23 cellular contexts compared by ENCODE assay signal in the genomic region with DNA sequence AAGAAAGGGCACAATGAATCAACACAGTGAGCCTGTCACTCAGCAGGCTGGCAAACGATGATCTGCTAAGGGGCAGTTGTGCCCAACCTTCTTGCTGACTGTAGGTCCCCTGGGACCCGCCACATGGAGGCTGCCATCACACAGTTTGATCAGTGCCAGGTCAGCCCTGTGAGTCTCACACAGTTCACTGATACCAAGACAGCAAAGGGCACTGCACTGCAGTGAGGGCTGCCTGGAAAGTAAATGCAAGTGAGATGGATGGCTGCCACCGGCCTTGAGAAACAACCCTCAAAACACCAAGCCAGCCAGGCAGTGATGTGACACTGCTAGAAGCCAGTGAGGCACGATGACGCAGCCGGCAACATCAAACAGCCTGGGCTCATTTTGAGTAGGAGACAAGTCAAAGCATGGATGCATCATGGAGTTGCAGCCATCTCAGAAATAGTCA. TPM values are rescaled to one million over a fixed set of nuclear protein-coding genes. Genes with fewer than 3 reads are reported as not detected.
DNase-seq lines count a peak whose midpoint lies in the region; ATAC-seq, FAIRE-seq and TF ChIP-seq lines count a peak whose summit lies in the region.
"Had no signal": no experiment of that assay in that cellular context is flagged by ENCODE, and none has a peak within 500 bp of the region (broad histone marks: within the 10 kb centered on the region; RNA-seq: fewer than 3 reads in every experiment).

No MANE protein-coding gene starts in this region.

- peak overlapping the region; percentile 5; the same call in 1 of the 2 replicates for H2BK20ac ChIP-seq in IMR-90 (ENCODE audit: low read depth, low read length)
- no peak overlapping the region for H2BK20ac ChIP-seq in H1 (ENCODE audit: low read length)

- H2AFZ ChIP-seq in IMR-90 (replicated peaks; ENCODE audit: low read length, poor library complexity): peak overlapping the region; percentile 64
- no peak overlapping the region for H2AFZ ChIP-seq in H1 (ENCODE audit: low read length)
- H2AFZ ChIP-seq in trophoblast cell (ENCODE audit: insufficient read depth, low read length, poor library complexity): no peak overlapping the region

- DNase-seq in NCI-H345 (lab: John Stamatoyannopoulos, UW) (peak; percentile 8), NCI-H345 treated with DMSO at 0.1 percent for 48 hours (lab: John Stamatoyannopoulos, UW; ENCODE audit: unreplicated experiment) (no peak), IMR-90 (no peak), H1 (ENCODE audit: low read depth in 1 of 2, low spot score in 2 of 2) (no peak), trophoblast cell (no peak), SIG-M5 treated with dmso at 0.1 percent for 504 hours (lab: John Stamatoyannopoulos, UW; ENCODE audit: unreplicated experiment) (no peak), pons (ENCODE audit: low spot score) (no peak), NCI-H2029 (lab: John Stamatoyannopoulos, UW) (no peak)
- DNase-seq: activated naive CD8-positive, alpha-beta T cell treated with anti-CD3 and anti-CD28 coated beads for 36 hours; foreskin melanocyte; naive thymus-derived CD8-positive, alpha-beta T cell; NCI-H1694 treated with DMSO at 0.1 percent for 48 hours; NCI-H510A treated with DMSO at 0.1 percent for 48 hours; Right ventricle myocardium superior; T-helper 1 cell had no signal

- intact Hi-C loops in IMR-90 (cut with micrococcal nuclease): no loop called here

- H4K20me1 ChIP-seq in IMR-90 (ENCODE audit: insufficient read depth, low read length) (no peaks in the 10 kb centered on the region), H1 (replicated peaks in 1 of 2; ENCODE audit: control insufficient read depth in 1 of 2, insufficient read depth in 2 of 2, low read length in 2 of 2) (no peaks in the 10 kb centered on the region)
- H4K20me1 ChIP-seq: BLaER1 treated with 17β-estradiol and CSF1 and Interleukin-3, amounts not matched to agents 10 nM and 100 nM had no signal

- H3K36me3 ChIP-seq in IMR-90 (ENCODE audit: control insufficient read depth, insufficient read depth, low read length): no peaks in the 10 kb centered on the region
- no peaks in the 10 kb centered on the region; a peak in 1 of 8 replicates for H3K36me3 ChIP-seq in H1 (ENCODE audit: control insufficient read depth in 2 of 4, insufficient read depth in 4 of 4, low read length in 3 of 4)
- H3K36me3 ChIP-seq in trophoblast cell (ENCODE audit: control insufficient read depth in 1 of 2, insufficient read depth in 2 of 2, low read length in 2 of 2): no peaks in the 10 kb centered on the region
- H3K36me3 ChIP-seq: BLaER1 treated with 17β-estradiol and CSF1 and Interleukin-3, amounts not matched to agents 10 nM and 100 nM; HAP-1 had no signal

- H3K4me3 ChIP-seq in IMR-90 (ENCODE audit: insufficient read depth, low read depth, low read length): no peak overlapping the region
- no peak overlapping the region for H3K4me3 ChIP-seq in H1 (ENCODE audit: extremely low read depth in 1 of 4, insufficient read depth in 2 of 4, low read depth in 3 of 4, low read length in 4 of 4)
- H3K4me3 ChIP-seq in trophoblast cell (ENCODE audit: low read depth, low read length): peak overlapping the region; percentile 12
- H3K4me3 ChIP-seq: A549; BLaER1 treated with 17β-estradiol and CSF1 and Interleukin-3, amounts not matched to agents 10 nM and 100 nM; HAP-1; skin epidermis had no signal

- H3K4me1 ChIP-seq in IMR-90 (ENCODE audit: control insufficient read depth, insufficient read depth, low read length) (peaks cover 22% of the 10 kb centered on the region), H1 (replicated peaks in 1 of 4; ENCODE audit: control insufficient read depth in 3 of 4, insufficient read depth in 4 of 4, low read length in 3 of 4) (peaks cover 0 to 11% (median 0%) of the 10 kb centered on the region in 4 experiments; a peak in 4 of 7 replicates), trophoblast cell (ENCODE audit: control insufficient read depth in 1 of 2, insufficient read depth in 2 of 2, low read length in 2 of 2) (peaks cover 4 to 8% of the 10 kb centered on the region in 2 experiments)
- H3K4me1 ChIP-seq: A549, HAP-1 had no signal

- H2AK5ac ChIP-seq in IMR-90 (ENCODE audit: low read depth, low read length): peak overlapping the region; percentile 76; the same call in 1 of the 2 replicates
- no peak overlapping the region for H2AK5ac ChIP-seq in H1 (ENCODE audit: low read depth, low read length)
- no peak overlapping the region for H2AK5ac ChIP-seq in trophoblast cell (ENCODE audit: low read length)

- H3K9ac ChIP-seq in IMR-90 (ENCODE audit: low read depth, low read length) (no peak overlapping the region), H1 (replicated peaks in 1 of 4; ENCODE audit: extremely low read depth in 1 of 4, low read depth in 3 of 4, low read length in 3 of 4) (no peak overlapping the region), trophoblast cell (ENCODE audit: low read length) (no peak overlapping the region)
- H3K9ac ChIP-seq: BLaER1 treated with 17β-estradiol and CSF1 and Interleukin-3, amounts not matched to agents 10 nM and 100 nM had no signal

- H2BK15ac ChIP-seq in IMR-90 (ENCODE audit: low read depth, low read length): peak overlapping the region; percentile 79; the same call in 1 of the 3 replicates
- no peak overlapping the region for H2BK15ac ChIP-seq in H1 (ENCODE audit: low read length)

- peak overlapping the region; percentile 11; the same call in 1 of the 2 replicates for H3K18ac ChIP-seq in IMR-90 (ENCODE audit: low read depth, low read length)
- no peak overlapping the region for H3K18ac ChIP-seq in H1 (ENCODE audit: extremely low read depth, low read length)
- H3K18ac ChIP-seq in trophoblast cell (ENCODE audit: low read length): no peak overlapping the region

- BruUV-seq in IMR-90 (replicated peaks; lab: Mats Ljungman, UMichigan): no TSS peak

- no peak for TF ChIP-seq EP300 in H1 (IDR thresholded peaks at IDR 0.05; ENCODE audit: borderline replicate concordance in 1 of 2, low read depth in 2 of 2, low read length in 2 of 2)

- peak overlapping the region; percentile 31 for H2AK9ac ChIP-seq in IMR-90 (replicated peaks; ENCODE audit: low read depth, low read length, poor library complexity)

- TF ChIP-seq POLR2A in IMR-90 (IDR thresholded peaks at IDR 0.05; ENCODE audit: low read depth, low read length) (no peak), H1 (IDR thresholded peaks at IDR 0.05; ENCODE audit: control extremely low read depth in 1 of 2, low read depth in 2 of 2, low read length in 2 of 2) (no peak)

- no peak for TF ChIP-seq RAD21 in IMR-90 (IDR thresholded peaks at IDR 0.05; ENCODE audit: low read length)
- TF ChIP-seq RAD21 in H1 (IDR thresholded peaks at IDR 0.05 in 1 of 2, conservative IDR thresholded peaks at IDR 0.05 in 1 of 2; ENCODE audit: low read depth in 2 of 2, low read length in 2 of 2): no peak

- TF ChIP-seq CTCF in IMR-90 (conservative IDR thresholded peaks at IDR 0.05; ENCODE audit: low read depth, low read length) (no peak), H1 (IDR thresholded peaks at IDR 0.05; ENCODE audit: control extremely low read depth in 1 of 3, insufficient read depth in 1 of 3, low read depth in 1 of 3, low read length in 3 of 3) (no peak)

- H3K79me2 ChIP-seq in H1 (ENCODE audit: control insufficient read depth in 1 of 2, insufficient read depth in 2 of 2, low read length in 2 of 2): no peaks in the 10 kb centered on the region
- no peaks in the 10 kb centered on the region for H3K79me2 ChIP-seq in trophoblast cell (ENCODE audit: control insufficient read depth, insufficient read depth, low read length, poor library complexity)

- no peak overlapping the region for H3K27ac ChIP-seq in IMR-90 (ENCODE audit: insufficient read depth, low read length)
- H3K27ac ChIP-seq in H1 (ENCODE audit: low read depth, low read length): no peak overlapping the region
- no peak overlapping the region for H3K27ac ChIP-seq in trophoblast cell (ENCODE audit: low read depth, low read length)
- H3K27ac ChIP-seq: A549; BLaER1 treated with 17β-estradiol and CSF1 and Interleukin-3, amounts not matched to agents 10 nM and 100 nM; skin epidermis had no signal

- H4K5ac ChIP-seq in IMR-90 (ENCODE audit: low read depth, low read length) (peak overlapping the region; percentile 26; the same call in 1 of the 2 replicates), H1 (ENCODE audit: insufficient read length, low read depth, low read length) (no peak overlapping the region)

- dilution Hi-C loops in IMR-90 (cut with HindIII; ENCODE audit: low sequenced_read_pairs, unreplicated experiment): no loop called here

- H3K27me3 ChIP-seq in IMR-90 (ENCODE audit: control insufficient read depth, insufficient read depth, low read length): no peaks in the 10 kb centered on the region
- peaks cover 46 to 61% (median 58%) of the 10 kb centered on the region in 4 experiments for H3K27me3 ChIP-seq in H1 (replicated peaks in 1 of 4; ENCODE audit: control insufficient read depth in 3 of 4, extremely low read depth in 1 of 4, insufficient read depth in 3 of 4, low read length in 3 of 4)
- peaks cover 41% of the 10 kb centered on the region for H3K27me3 ChIP-seq in trophoblast cell (ENCODE audit: insufficient read depth, low read length)

- H3K4ac ChIP-seq in IMR-90 (ENCODE audit: low read depth, low read length) (peak overlapping the region; percentile 59), H1 (replicated peaks; ENCODE audit: insufficient read length, low read depth, low read length) (no peak overlapping the region), trophoblast cell (ENCODE audit: low read depth, low read length) (no peak overlapping the region)

- peaks cover 8% of the 10 kb centered on the region for H3K23me2 ChIP-seq in H1 (ENCODE audit: low read depth, low read length)

- peak overlapping the region; percentile 67 for H2BK120ac ChIP-seq in IMR-90 (ENCODE audit: low read depth, low read length)
- H2BK120ac ChIP-seq in H1 (replicated peaks; ENCODE audit: low read depth, low read length): no peak overlapping the region
- no peak overlapping the region for H2BK120ac ChIP-seq in trophoblast cell (ENCODE audit: insufficient read depth, low read length, poor library complexity)

- POLR2A ChIA-PET in IMR-90 (lab: Charles Lee; ENCODE audit: unreplicated experiment) (no interaction called here), H1 (lab: Charles Lee; ENCODE audit: partially characterized antibody) (no interaction called here)

- no peak for FAIRE-seq in H1 (lab: Jason Lieb, UNC)
- FAIRE-seq: A549, bronchial epithelial cell, D721Med, G401.6, GM19239 had no signal

- peaks cover 13% of the 10 kb centered on the region for H3K9me1 ChIP-seq in IMR-90 (ENCODE audit: insufficient read depth, low read length)

- H3K14ac ChIP-seq in IMR-90 (replicated peaks; ENCODE audit: low read depth, low read length): peak overlapping the region; percentile 66
- no peak overlapping the region for H3K14ac ChIP-seq in H1 (ENCODE audit: insufficient read length)
- no peak overlapping the region for H3K14ac ChIP-seq in trophoblast cell (ENCODE audit: low read length)

- H3K79me1 ChIP-seq in IMR-90 (ENCODE audit: low read depth in 1 of 2, low read length in 2 of 2) (peaks cover 0 to 13% of the 10 kb centered on the region in 2 experiments; a peak in 1 of 4 replicates), H1 (ENCODE audit: low read depth, low read length) (no peaks in the 10 kb centered on the region), trophoblast cell (ENCODE audit: low read length) (no peaks in the 10 kb centered on the region)

- H3K23ac ChIP-seq in IMR-90 (ENCODE audit: low read depth, low read length): peak overlapping the region; percentile 32; the same call in 1 of the 2 replicates
- no peak overlapping the region for H3K23ac ChIP-seq in H1 (ENCODE audit: insufficient read length)
- no peak overlapping the region for H3K23ac ChIP-seq in trophoblast cell (ENCODE audit: low read length)

- in situ Hi-C loops in IMR-90 (cut with MboI; ENCODE audit: low sequenced_read_pairs): no loop called here

- H4K91ac ChIP-seq in IMR-90 (ENCODE audit: insufficient read depth, low read depth, low read length) (peak overlapping the region; percentile 63), H1 (replicated peaks; ENCODE audit: insufficient read length, low read length) (no peak overlapping the region), trophoblast cell (ENCODE audit: low read depth, low read length) (no peak overlapping the region)

- H3K56ac ChIP-seq in IMR-90 (ENCODE audit: extremely low read depth, insufficient read depth, low read length) (no peak overlapping the region), H1 (replicated peaks; ENCODE audit: insufficient read length, low read depth, low read length) (no peak overlapping the region)

- 87% methylated on average over 5 of the region's 6 CpGs; no CpG with 5 or more reads in 1 of the 2 experiments for WGBS in IMR-90 (ENCODE audit: extremely low coverage in 2 of 2, insufficient read length in 1 of 2), 2 experiments
- WGBS in H1 (ENCODE audit: extremely low coverage in 1 of 2, insufficient coverage in 1 of 2, insufficient read length in 1 of 2, insufficient replicate concordance in 2 of 2, low coverage in 1 of 2, low lambda C conversion rate in 2 of 2, missing lambda C conversion rate in 1 of 2), 2 experiments: 67% methylated on average over 6 of the region's 6 CpGs; no CpG with 5 or more reads in 1 of the 2 experiments
- WGBS in trophoblast cell (ENCODE audit: extremely low coverage, insufficient coverage, insufficient read length): no CpG with 5 or more reads among the region's 6 CpGs

- H4K8ac ChIP-seq in IMR-90 (ENCODE audit: low read depth in 2 of 2, low read length in 2 of 2): peak overlapping the region in 1 of 2 experiments; percentile 50; a peak in 1 of 4 replicates
- H4K8ac ChIP-seq in H1 (ENCODE audit: extremely low read depth, insufficient read depth, low read length): no peak overlapping the region
- no peak overlapping the region for H4K8ac ChIP-seq in trophoblast cell (ENCODE audit: low read depth, low read length)

- no peak overlapping the region for H4K12ac ChIP-seq in trophoblast cell (ENCODE audit: low read depth, low read length)

- CTCF ChIA-PET in IMR-90 (lab: Yijun Ruan, JAX): no interaction called here
- CTCF ChIA-PET in H1 (lab: Charles Lee; ENCODE audit: partially characterized antibody): interaction anchor here (0.8 to 3.6 kb wide), 10 partner anchors 9 to 114 kb away, joined by 3 to 28 read pairs (median 4); no protein-coding TSS in a partner anchor

- H2BK12ac ChIP-seq in H1 (ENCODE audit: low read depth, low read length) (peak overlapping the region; percentile 18; the same call in 1 of the 2 replicates), trophoblast cell (ENCODE audit: low read length) (no peak overlapping the region)

- H3K4me2 ChIP-seq in IMR-90 (ENCODE audit: low read depth, low read length) (0 out of 2 replicates have a peak overlapping the region, but pooled peaks have one; percentile 3), H1 (ENCODE audit: insufficient read depth in 1 of 2, low read depth in 2 of 2, low read length in 2 of 2) (peak overlapping the region in 1 of 2 experiments; percentile 99; a peak in 1 of 4 replicates), trophoblast cell (ENCODE audit: low read length) (no peak overlapping the region)
- H3K4me2 ChIP-seq: A549; BLaER1 treated with 17β-estradiol and CSF1 and Interleukin-3, amounts not matched to agents 10 nM and 100 nM had no signal

- H2BK5ac ChIP-seq in IMR-90 (ENCODE audit: low read depth, low read length, poor library complexity, severe bottlenecking) (peak overlapping the region; percentile 57), H1 (ENCODE audit: low read depth, low read length) (no peak overlapping the region), trophoblast cell (ENCODE audit: low read depth, low read length, poor library complexity) (no peak overlapping the region)

- ATAC-seq in IMR-90 (ENCODE audit: low read depth): no peak
- ATAC-seq: A549; naive thymus-derived CD8-positive, alpha-beta T cell had no signal

- no peaks in the 10 kb centered on the region for H3K9me3 ChIP-seq in IMR-90 (ENCODE audit: control insufficient read depth, insufficient read depth, low read length)
- H3K9me3 ChIP-seq in H1 (ENCODE audit: insufficient read depth in 2 of 2, low read depth in 1 of 2, low read length in 1 of 2): no peaks in the 10 kb centered on the region; a peak in 1 of 4 replicates
- peaks cover 4% of the 10 kb centered on the region for H3K9me3 ChIP-seq in trophoblast cell (ENCODE audit: insufficient read depth, low read depth, low read length)

RNA-seq across cellular contexts. Expression of gene FOXD1, which starts 30.3 kb away (rescaled TPM):
- total RNA-seq in IMR-90 (2012; rRNA removed): 3.2 and 6.4 TPM in 2 replicates
- polyA plus RNA-seq in IMR-90 (2012; rRNA removed) (23.1 and 28.3 TPM in 2 replicates), H1 (2011; rRNA removed) (0.11 and 0.17 TPM in 2 replicates)
- 13.8 and 28.3 TPM in 2 replicates for polyA plus RNA-seq in IMR-90 (2012; cell fraction: cytosol; rRNA removed)
- 16.9 and 18.6 TPM in 2 replicates for polyA plus RNA-seq in IMR-90 (2012; cell fraction: nucleus; rRNA removed; ENCODE audit: low replicate concordance)
- 0.73 and 1.1 TPM in 2 replicates for total RNA-seq in H1 (2021; fragmentation: NEBNext Ultra II Directional; extraction: Animal tissue kit (Norgen Biotek cat#: 25700))
- 0.16 TPM for polyA plus RNA-seq in H1 (2011; cell fraction: cytosol; rRNA removed)
- polyA plus RNA-seq in H1 (2011; cell fraction: nucleus; rRNA removed): 0.23 TPM
- 0.23 to 0.39 TPM (median 0.29 TPM) in 4 replicates for polyA plus RNA-seq in H1 (2012, experiment 1 of 2)
- 0.47 TPM for polyA plus RNA-seq in H1 (2012, experiment 2 of 2)
- 0.34 TPM for polyA plus RNA-seq in H1 (2013, experiment 1 of 2)
- polyA plus RNA-seq in H1 (2013, experiment 2 of 2): 0.40 TPM
- not detected in 2 replicates for polyA minus RNA-seq in H1 (2011; rRNA and poly(A)+ RNA removed)
- not detected for polyA minus RNA-seq in H1 (2011; cell fraction: cytosol; rRNA and poly(A)+ RNA removed)
- not detected for polyA minus RNA-seq in H1 (2011; cell fraction: nucleus; rRNA and poly(A)+ RNA removed)
- 0.64 and 0.81 TPM in 2 replicates for polyA plus RNA-seq in trophoblast cell (2013)
- total RNA-seq: naive thymus-derived CD8-positive, alpha-beta T cell; Right ventricle myocardium superior had no signal
- polyA plus RNA-seq: naive thymus-derived CD8-positive, alpha-beta T cell had no signal
